1 cellular context compared by ENCODE assay signal in genomic region chr2:27128810-27129571, GRCh38.
TF ChIP-seq lines count a peak whose summit lies in the region.

No MANE protein-coding gene starts in this region.

TF ChIP-seq in IMR-90, 13 proteins besides CTCF, POLR2A, EP300 and RAD21 (continued from another document):
- TF ChIP-seq ELK1 (IDR thresholded peaks at IDR 0.05; ENCODE audit: borderline replicate concordance, low read depth, low read length), result no peak
- no peak for TF ChIP-seq FOS (IDR thresholded peaks at IDR 0.05; ENCODE audit: low read depth, low read length)
- TF ChIP-seq RCOR1 (IDR thresholded peaks at IDR 0.05; ENCODE audit: insufficient replicate concordance, low read length), result no peak
- TF ChIP-seq USF2 (IDR thresholded peaks at IDR 0.05; ENCODE audit: low read depth, low read length), result no peak
- TF ChIP-seq NFE2L2 (IDR thresholded peaks at IDR 0.05; ENCODE audit: low read depth, low read length), result no peak
- TF ChIP-seq MAFK (IDR thresholded peaks at IDR 0.05; ENCODE audit: low read depth, low read length), result no peak
- TF ChIP-seq BHLHE40 (IDR thresholded peaks at IDR 0.05; ENCODE audit: low read depth, low read length), result no peak
- no peak for TF ChIP-seq CHD1 (IDR thresholded peaks at IDR 0.05; ENCODE audit: low read depth, low read length)
- no peak for TF ChIP-seq MAZ (IDR thresholded peaks at IDR 0.05; ENCODE audit: borderline replicate concordance, low read depth, low read length)
